Comparison of ENCODE assay signal across 8 cellular contexts in the genomic region with DNA sequence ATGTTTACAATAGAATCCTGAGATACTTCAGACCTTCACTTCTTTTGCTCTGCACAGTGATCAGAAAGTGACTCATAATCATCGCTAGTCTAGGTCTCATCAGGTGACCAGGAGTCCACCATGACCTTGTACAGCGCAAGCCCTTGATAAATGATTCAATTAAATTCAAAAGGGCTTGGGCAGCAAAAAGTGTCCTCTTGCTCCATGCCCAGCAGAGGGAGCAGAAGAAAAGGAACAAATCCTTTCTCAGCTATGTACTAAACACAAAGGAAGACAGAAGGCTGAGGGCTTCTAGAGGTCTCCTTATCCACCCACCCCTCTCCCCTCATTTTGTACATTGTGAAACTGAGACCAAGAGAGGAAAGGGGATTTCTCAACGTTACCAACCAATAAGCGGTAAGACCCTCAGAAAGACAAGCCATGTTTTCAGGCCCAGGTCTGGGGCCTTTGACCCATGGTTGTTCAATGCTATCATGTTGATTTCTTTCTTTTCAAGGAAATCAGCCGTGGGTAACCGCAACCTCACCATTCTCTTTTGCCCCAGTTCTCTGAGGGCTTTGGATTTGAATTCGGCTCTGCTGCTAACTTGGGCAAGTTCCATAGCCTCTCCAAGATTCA.
A peak's percentile ranks its signal among the peaks of the same experiment; 100 is the strongest.
DNase-seq lines count a peak whose midpoint lies in the region; ATAC-seq and TF ChIP-seq lines count a peak whose summit lies in the region.

No MANE protein-coding gene starts in this region.

- peak overlapping the region; percentile 8; the same call in 1 of the 2 replicates for H2AFZ ChIP-seq in OCI-LY3 (ENCODE audit: low read depth, low read length)

- no peak for DNase-seq in Right ventricle myocardium superior
- no peak for DNase-seq in cardiac septum (ENCODE audit: low spot score)
- DNase-seq in progenitor cell of endocrine pancreas (ENCODE audit: low spot score, unreplicated experiment): no peak
- DNase-seq in stimulated activated naive CD4-positive, alpha-beta T cell (lab: John Stamatoyannopoulos, UW): no peak
- no peak for DNase-seq in HuH-7.5 (ENCODE audit: low spot score)

- H3K36me3 Mint-ChIP-seq in progenitor cell of endocrine pancreas (ENCODE audit: insufficient read depth): no peaks in the 10 kb centered on the region

- H3K9me3 ChIP-seq in OCI-LY3 (ENCODE audit: insufficient read depth, low read length): no peaks in the 10 kb centered on the region

- no peak overlapping the region for H3K27ac Mint-ChIP-seq in progenitor cell of endocrine pancreas

- ATAC-seq in Right ventricle myocardium superior (ENCODE audit: poor library complexity) (peak; percentile 79), esophagus mucosa (peak; percentile 46), HG02678 (IDR thresholded peaks at IDR 0.05; ENCODE audit: unreplicated experiment) (no peak)

- intact Hi-C loops in Right ventricle myocardium superior (cut with DNase I) (no loop called here), cardiac septum (cut with DNase I) (no loop called here)

- no peaks in the 10 kb centered on the region for H4K20me1 ChIP-seq in OCI-LY3 (ENCODE audit: insufficient read depth, low read length)

- no peak overlapping the region for H3K27ac ChIP-seq in OCI-LY3 (ENCODE audit: low read length)

- no peaks in the 10 kb centered on the region for H3K4me1 ChIP-seq in OCI-LY3 (ENCODE audit: low read length)

- H3K4me2 ChIP-seq in OCI-LY3 (ENCODE audit: low read length): no peak overlapping the region

- no peaks in the 10 kb centered on the region for H3K79me2 ChIP-seq in OCI-LY3 (ENCODE audit: low read length)

- no peak overlapping the region for H3K4me3 Mint-ChIP-seq in progenitor cell of endocrine pancreas (ENCODE audit: low read depth)

- H3K9me3 Mint-ChIP-seq in progenitor cell of endocrine pancreas (ENCODE audit: low read depth): no peaks in the 10 kb centered on the region

- no peaks in the 10 kb centered on the region for H3K4me1 Mint-ChIP-seq in progenitor cell of endocrine pancreas (ENCODE audit: low read depth)

- no peak overlapping the region for H3K4me3 ChIP-seq in OCI-LY3 (ENCODE audit: low read length)

- no peaks in the 10 kb centered on the region for H3K36me3 ChIP-seq in OCI-LY3 (replicated peaks; ENCODE audit: low read depth, low read length)

- H3K27me3 ChIP-seq in OCI-LY3 (ENCODE audit: low read depth, low read length): no peaks in the 10 kb centered on the region

- no peaks in the 10 kb centered on the region for H3K27me3 Mint-ChIP-seq in progenitor cell of endocrine pancreas

- peak; percentile 54 for TF ChIP-seq CTCF in OCI-LY3 (IDR thresholded peaks at IDR 0.05; ENCODE audit: low read depth, low read length)
- peak; percentile 62 for TF ChIP-seq CTCF in progenitor cell of endocrine pancreas (IDR thresholded peaks at IDR 0.05; ENCODE audit: unreplicated experiment)

- H3K9ac ChIP-seq in OCI-LY3 (ENCODE audit: low read length): no peak overlapping the region
